9 cellular contexts compared by ENCODE assay signal in genomic region chr12:31118831-31119530, GRCh38. TPM values are rescaled to one million over a fixed set of nuclear protein-coding genes. Genes with fewer than 3 reads are reported as not detected.
DNase-seq lines count a peak whose midpoint lies in the region; ATAC-seq, FAIRE-seq and TF ChIP-seq lines count a peak whose summit lies in the region.
"Had no signal": no experiment of that assay in that cellular context is flagged by ENCODE, and none has a peak within 500 bp of the region (broad histone marks: within the 10 kb centered on the region; RNA-seq: fewer than 3 reads in every experiment).

No MANE protein-coding gene starts in this region.

- peaks cover 10% of the 10 kb centered on the region for H3K27me3 Mint-ChIP-seq in astrocyte (ENCODE audit: low read depth, unreplicated experiment)

- POLR2A ChIA-PET in HepG2 (lab: Yijun Ruan, JAX): no interaction called here

- H3K36me3 Mint-ChIP-seq in astrocyte (ENCODE audit: low read depth, unreplicated experiment): no peaks in the 10 kb centered on the region

- ATAC-seq in HepG2: peak; percentile 36

- 64% methylated on average over 27 of the region's 38 CpGs for WGBS in HepG2 (ENCODE audit: low lambda C conversion rate)
- 29 to 35% methylated on average over 4 to 35 of the region's 38 CpGs for WGBS in testis, 2 donors

- peak overlapping the region; percentile 89 for H3K4me2 ChIP-seq in astrocyte (ENCODE audit: low read length)
- no peak overlapping the region for H3K4me2 ChIP-seq in HepG2 (ENCODE audit: low read depth, low read length)

- FAIRE-seq in astrocyte (lab: Jason Lieb, UNC): no peak
- no peak for FAIRE-seq in HepG2 (lab: Jason Lieb, UNC)
- FAIRE-seq in D721Med (lab: Jason Lieb, UNC): no peak

- H3K4me1 ChIP-seq in astrocyte (ENCODE audit: insufficient read depth, low read length) (peaks cover 4% of the 10 kb centered on the region), HepG2 (ENCODE audit: insufficient read depth, low read length) (peaks cover 12% of the 10 kb centered on the region; the same call in 1 of the 2 replicates), testis (peaks cover 21% of the 10 kb centered on the region)

- H3K27me3 ChIP-seq in astrocyte (ENCODE audit: insufficient read depth, low read length): peaks cover 10% of the 10 kb centered on the region
- no peaks in the 10 kb centered on the region for H3K27me3 ChIP-seq in HepG2 (ENCODE audit: control insufficient read depth in 1 of 2, insufficient read depth in 2 of 2, low read length in 2 of 2)
- no peaks in the 10 kb centered on the region for H3K27me3 ChIP-seq in testis

- H4K20me1 ChIP-seq in astrocyte (ENCODE audit: insufficient read depth, low read length): no peaks in the 10 kb centered on the region
- no peaks in the 10 kb centered on the region for H4K20me1 ChIP-seq in HepG2 (ENCODE audit: insufficient read depth, low read length)

- peak overlapping the region; percentile 69 for H3K4me3 Mint-ChIP-seq in astrocyte (ENCODE audit: unreplicated experiment)

- in situ Hi-C loops in HepG2 (cut with HindIII; ENCODE audit: extremely low pct_ligation_motif_present, low pct_unique_long_range_greater_than_20kb): loop anchor here (10.0 kb wide), 1 partner anchor 116 kb away; no protein-coding TSS in a partner anchor

- no peak overlapping the region for H3K27ac ChIP-seq in astrocyte (ENCODE audit: low read depth, low read length)
- no peak overlapping the region for H3K27ac ChIP-seq in HepG2 (ENCODE audit: extremely low read length, insufficient read depth, low read length)
- H3K27ac ChIP-seq in testis: no peak overlapping the region
- H3K27ac ChIP-seq: epithelial cell of prostate had no signal

- CTCF ChIA-PET in HepG2 (lab: Yijun Ruan, JAX; ENCODE audit: low intra/inter-chr PET ratio, low total read pairs): no interaction called here

- H3K9ac ChIP-seq in astrocyte (ENCODE audit: low read length): no peak overlapping the region
- no peak overlapping the region for H3K9ac ChIP-seq in HepG2 (ENCODE audit: insufficient read depth, low read depth, low read length)

- TF ChIP-seq POLR2A in HepG2 (IDR thresholded peaks at IDR 0.05; ENCODE audit: insufficient read depth in 1 of 2, low read depth in 2 of 2, low read length in 2 of 2) (no peak), testis (IDR thresholded peaks at IDR 0.05) (no peak)

- TF ChIP-seq EP300 in HepG2 (IDR thresholded peaks at IDR 0.05; ENCODE audit: low read depth in 2 of 2, low read length in 2 of 2): no peak
- TF ChIP-seq EP300 in HepG2 (CRISPR knock-in tag; IDR thresholded peaks at IDR 0.05; ENCODE audit: borderline replicate concordance): no peak

- H3K36me3 ChIP-seq in astrocyte (ENCODE audit: insufficient read depth, low read length): no peaks in the 10 kb centered on the region
- H3K36me3 ChIP-seq in HepG2 (replicated peaks in 1 of 2; ENCODE audit: control insufficient read depth in 1 of 2, insufficient read depth in 2 of 2, low read length in 2 of 2): no peaks in the 10 kb centered on the region
- H3K36me3 ChIP-seq in testis (ENCODE audit: low read depth, missing control alignments): no peaks in the 10 kb centered on the region

- intact Hi-C loops in HepG2 (cut with micrococcal nuclease; ENCODE audit: unreplicated experiment): no loop called here
- intact Hi-C loops in testis (cut with DNase I; ENCODE audit: low total_unique reads): no loop called here

- H3K4me1 Mint-ChIP-seq in astrocyte (ENCODE audit: low read depth, unreplicated experiment): no peaks in the 10 kb centered on the region

- H3K9me3 Mint-ChIP-seq in astrocyte (ENCODE audit: unreplicated experiment): no peaks in the 10 kb centered on the region

- no peak overlapping the region for H3K27ac Mint-ChIP-seq in astrocyte (ENCODE audit: unreplicated experiment)

- no peak for TF ChIP-seq RAD21 in HepG2 (CRISPR knock-in tag; IDR thresholded peaks at IDR 0.05)

- peak overlapping the region; percentile 28 for H3K4me3 ChIP-seq in astrocyte (ENCODE audit: insufficient read depth, low read depth, low read length)
- H3K4me3 ChIP-seq in HepG2 (replicated peaks in 1 of 3; ENCODE audit: insufficient read depth in 1 of 3, low read depth in 2 of 3, low read length in 3 of 3): peak overlapping the region in 1 of 3 experiments; percentile 10; a peak in 1 of 6 replicates
- H3K4me3 ChIP-seq in testis: peak overlapping the region; percentile 23 to 31

- no peaks in the 10 kb centered on the region for H3K79me2 ChIP-seq in astrocyte (ENCODE audit: insufficient read depth, low read length)
- H3K79me2 ChIP-seq in HepG2 (ENCODE audit: insufficient read depth, low read length): no peaks in the 10 kb centered on the region

- BruUV-seq in HepG2 (replicated peaks; lab: Mats Ljungman, UMichigan): no TSS peak

- TF ChIP-seq CTCF in astrocyte (IDR thresholded peaks at IDR 0.05; ENCODE audit: insufficient read depth, low read depth, low read length) (no peak), HepG2 (CRISPR knock-in tag; IDR thresholded peaks at IDR 0.05) (no peak), testis (IDR thresholded peaks at IDR 0.05) (no peak), D721Med (IDR thresholded peaks at IDR 0.05; ENCODE audit: insufficient read depth, missing control alignments) (no peak)

- no peaks in the 10 kb centered on the region for H3K9me3 ChIP-seq in astrocyte (ENCODE audit: insufficient read depth, low read depth, low read length)
- H3K9me3 ChIP-seq in HepG2 (ENCODE audit: low read length): no peaks in the 10 kb centered on the region
- H3K9me3 ChIP-seq in testis: no peaks in the 10 kb centered on the region

- H2AFZ ChIP-seq in astrocyte (ENCODE audit: low read depth, low read length) (peak overlapping the region; percentile 18), HepG2 (ENCODE audit: low read length) (no peak overlapping the region)

- DNase-seq in COLO829 (ENCODE audit: low spot score): peak; percentile 2
- DNase-seq in HCEC 1CT: peak; percentile 1
- peak; percentile 2 for DNase-seq in NCI-H2227 treated with DMSO at 0.1 percent for 48 hours (lab: John Stamatoyannopoulos, UW)
- no peak for DNase-seq in astrocyte (ENCODE audit: low read depth)
- no peak for DNase-seq in HepG2 (ENCODE audit: low spot score)
- no peak for DNase-seq in testis
- DNase-seq in NCI-H446 treated with DMSO at 0.1 percent for 48 hours (lab: John Stamatoyannopoulos, UW): no peak
- no peak for DNase-seq in D721Med (ENCODE audit: insufficient read length, low spot score)

TF ChIP-seq in HepG2, 621 proteins besides CTCF, POLR2A, EP300 and RAD21:
- peak; percentile 26; the same call in 1 of the 2 replicates for TF ChIP-seq ZBTB33 (CRISPR knock-in tag; IDR thresholded peaks at IDR 0.05)
- TF ChIP-seq CENPT (CRISPR knock-in tag; IDR thresholded peaks at IDR 0.05; ENCODE audit: low read depth): no peak

RNA-seq across cellular contexts. Expression of gene DDX11, which starts 45.3 kb away (rescaled TPM):
- total RNA-seq in astrocyte (8.2 and 12.8 TPM in 2 replicates), HepG2 (2016; rRNA removed; fragmentation: Illumina TruSeq; extraction: Trizol) (17.1 and 40.8 TPM in 2 replicates), testis (10 to 100 TPM; 49.6 to 63.1 TPM)
- 28.6 and 29.4 TPM in 2 replicates for total RNA-seq in HepG2 (2016; cell fraction: cytosol; rRNA removed; fragmentation: Illumina TruSeq; extraction: Trizol; ENCODE audit: low read depth)
- 16.0 and 40.8 TPM in 2 replicates for total RNA-seq in HepG2 (2016; cell fraction: insoluble cytoplasmic fraction; rRNA removed; fragmentation: Illumina TruSeq; extraction: Trizol)
- total RNA-seq in HepG2 (2016; cell fraction: membrane; rRNA removed; fragmentation: Illumina TruSeq; extraction: Trizol): 14.9 and 18.5 TPM in 2 replicates
- total RNA-seq in HepG2 (2016; cell fraction: nucleus; rRNA removed; fragmentation: Illumina TruSeq; extraction: Trizol): 76.9 and 82.6 TPM in 2 replicates
- polyA plus RNA-seq in HepG2 (2011; rRNA removed) (23.9 and 24.2 TPM in 2 replicates), testis (ENCODE audit: insufficient read depth, low read depth, low replicate concordance) (19.7 TPM)
- 5.5 and 6.3 TPM in 2 replicates for polyA plus RNA-seq in HepG2 (2011; cell fraction: cytosol; rRNA removed)
- polyA plus RNA-seq in HepG2 (2011; cell fraction: nucleus; rRNA removed): 172 and 221 TPM in 2 replicates
- 22.4 and 23.6 TPM in 2 replicates for polyA plus RNA-seq in HepG2 (2012)
- 2.2 TPM in 2 replicates for polyA plus RNA-seq in HepG2 (2016; cell fraction: cytosol; fragmentation: Illumina TruSeq; extraction: Trizol; ENCODE audit: low read depth)
- polyA plus RNA-seq in HepG2 (2016; cell fraction: insoluble cytoplasmic fraction; fragmentation: Illumina TruSeq; extraction: Trizol; ENCODE audit: low read depth): 8.7 and 11.8 TPM in 2 replicates
- polyA plus RNA-seq in HepG2 (2016; cell fraction: membrane; fragmentation: Illumina TruSeq; extraction: Trizol; ENCODE audit: low read depth): 2.6 and 3.4 TPM in 2 replicates
- polyA plus RNA-seq in HepG2 (2016; cell fraction: nucleus; fragmentation: Illumina TruSeq; extraction: Trizol; ENCODE audit: insufficient read depth, low read depth): 133 and 148 TPM in 2 replicates
- polyA minus RNA-seq in HepG2 (2011; rRNA and poly(A)+ RNA removed; ENCODE audit: low replicate concordance): 27.7 and 88.8 TPM in 2 replicates
- polyA minus RNA-seq in HepG2 (2011; cell fraction: cytosol; rRNA and poly(A)+ RNA removed): 6.9 and 7.2 TPM in 2 replicates
- polyA minus RNA-seq in HepG2 (2011; cell fraction: nucleus; rRNA and poly(A)+ RNA removed): 83.3 and 93.6 TPM in 2 replicates

Comparison
In these comparisons a context has a peak if more than half of its experiments do, and no peak if none do; other contexts are left out.
1. DNase-seq: peak in COLO829 (single experiment), HCEC 1CT (single experiment) and NCI-H2227 treated with DMSO at 0.1 percent for 48 hours (single experiment); none in astrocyte (single experiment), HepG2 (single experiment), testis (single experiment), NCI-H446 treated with DMSO at 0.1 percent for 48 hours (single experiment) and D721Med (single experiment).